8 cellular contexts compared by ENCODE assay signal in genomic region chr20:63657937-63658748, GRCh38. TPM values are rescaled to one million over a fixed set of nuclear protein-coding genes. Genes with fewer than 3 reads are reported as not detected.
DNase-seq lines count a peak whose midpoint lies in the region; ATAC-seq, FAIRE-seq and TF ChIP-seq lines count a peak whose summit lies in the region.

Gene RTEL1, plus strand, starts transcription at chr20:63658312. Its CDS starts 1,091 bp downstream, at chr20:63659403.

- no peaks in the 10 kb centered on the region for H3K27me3 ChIP-seq in right atrium auricular region

- FAIRE-seq in urothelium cell line (lab: Jason Lieb, UNC): no peak

- peak within 1 kb of the TSS; percentile 63 to 78 for H3K4me3 ChIP-seq in right atrium auricular region

- no peaks in the 10 kb centered on the region for H3K9me3 ChIP-seq in right atrium auricular region

- peak in 1 of 2 donors; percentile 19 for TF ChIP-seq CTCF in right atrium auricular region (IDR thresholded peaks at IDR 0.05)

- DNase-seq in NCI-H187 treated with DMSO at 0.1 percent for 48 hours (lab: John Stamatoyannopoulos, UW): peak; percentile 15
- peak; percentile 73 to 91 (median 81) for DNase-seq in T-helper 2 cell
- peak; percentile 94 for DNase-seq in right atrium auricular region (ENCODE audit: low spot score)
- peak; percentile 81 for DNase-seq in pulmonary artery endothelial cell (ENCODE audit: low read depth, low spot score)
- peak; percentile 93 for DNase-seq in urothelium cell line (ENCODE audit: low spot score)

- H3K4me1 ChIP-seq in right atrium auricular region: peaks cover 0 to 32% of the 10 kb centered on the region in 2 donors

- ATAC-seq in GM18498 (IDR thresholded peaks at IDR 0.05; ENCODE audit: unreplicated experiment) (peak; percentile 88), HG02885 (IDR thresholded peaks at IDR 0.05; ENCODE audit: poor library complexity, unreplicated experiment) (peak; percentile 86)

- H3K36me3 ChIP-seq in right atrium auricular region: peaks cover 20% of the 10 kb centered on the region

- H3K27ac ChIP-seq in angular gyrus (ENCODE audit: low read depth, low read length) (peak within 1 kb of the TSS; percentile 96), right atrium auricular region (peak within 1 kb of the TSS; percentile 81 to 82)

RNA-seq across cellular contexts. Expression of gene RTEL1, which starts in this region (rescaled TPM):
- total RNA-seq in right atrium auricular region (1 to 10 TPM; 4.8 to 9.2 TPM), pulmonary artery endothelial cell (16.8 and 21.4 TPM in 2 replicates)

Comparison
In these comparisons a context has a peak if more than half of its experiments do, and no peak if none do; other contexts are left out.
1. Peak in every context shown above with its lines: DNase-seq, ATAC-seq, H3K4me3 ChIP-seq and H3K27ac ChIP-seq.
2. DNase-seq: peak in every context shown above with its lines; median percentile 94 in right atrium auricular region; 93 in urothelium cell line; 81 in T-helper 2 cell; 81 in pulmonary artery endothelial cell; 15 in NCI-H187 treated with DMSO at 0.1 percent for 48 hours.